1 cellular context compared by ENCODE assay signal in genomic region chr3:17774180-17774910, GRCh38.
TF ChIP-seq lines count a peak whose summit lies in the region.

No MANE protein-coding gene starts in this region.

TF ChIP-seq in HepG2, 621 proteins besides CTCF, POLR2A, EP300 and RAD21:
- TF ChIP-seq MAFK (conservative IDR thresholded peaks at IDR 0.05 in 1 of 2, IDR thresholded peaks at IDR 0.05 in 1 of 2; ENCODE audit: low read length in 2 of 2) (peak in 1 of 2 experiments; percentile 61; a peak in 2 of 4 replicates), MAFF (IDR thresholded peaks at IDR 0.05; ENCODE audit: low read depth, low read length) (peak; percentile 37; the same call in 1 of the 2 replicates)
